In the genomic region with DNA sequence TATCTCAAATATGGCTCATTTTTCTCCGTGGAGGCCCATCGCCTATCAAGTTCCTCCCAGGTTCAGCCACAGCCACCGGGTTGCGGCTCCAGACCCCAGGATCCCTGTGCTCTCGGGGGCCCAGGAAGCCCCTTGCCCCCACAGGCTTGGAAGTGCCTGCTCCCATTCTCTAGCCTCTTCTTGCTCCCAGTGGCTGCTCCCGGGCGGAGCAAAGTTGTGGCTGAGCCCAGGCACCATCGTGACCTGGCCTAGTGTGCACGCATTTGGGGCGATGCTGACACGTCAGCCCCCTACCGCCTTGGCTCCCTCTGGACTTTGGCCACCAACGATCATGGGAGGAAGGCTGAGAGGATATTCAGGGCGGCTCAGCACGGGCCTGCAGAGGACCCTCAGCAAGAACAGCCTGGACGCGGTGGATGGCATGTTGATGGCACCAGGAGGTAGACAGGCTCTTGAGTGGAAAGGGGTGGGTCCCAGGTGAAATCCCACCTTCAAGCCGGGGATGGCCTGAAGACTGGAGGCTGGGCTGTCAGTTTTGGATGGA, we compare ENCODE assay signal across 23 cellular contexts.
"Had no signal": no experiment of that assay in that cellular context is flagged by ENCODE, and none has a peak within 500 bp of the region (broad histone marks: within the 10 kb centered on the region; RNA-seq: fewer than 3 reads in every experiment).

No MANE protein-coding gene starts in this region.

- H3K4me1 Mint-ChIP-seq: endodermal cell; naive thymus-derived CD8-positive, alpha-beta T cell had no signal

- H3K36me3 Mint-ChIP-seq: naive thymus-derived CD8-positive, alpha-beta T cell had no signal

- H3K36me3 ChIP-seq: gastrocnemius medialis, neutrophil, pancreas, right lobe of liver, stomach, thyroid gland had no signal

- H3K27me3 ChIP-seq: dorsolateral prefrontal cortex, gastrocnemius medialis, neutrophil, pancreas, right lobe of liver, stomach, thyroid gland had no signal

- H3K4me3 ChIP-seq: dorsolateral prefrontal cortex, gastrocnemius medialis, pancreas, right lobe of liver, smooth muscle cell, stomach, thyroid gland had no signal

- H3K27ac Mint-ChIP-seq: endodermal cell; naive thymus-derived CD8-positive, alpha-beta T cell; progenitor cell of endocrine pancreas had no signal

- H3K4me2 ChIP-seq: smooth muscle cell had no signal

- H3K4me3 Mint-ChIP-seq: endodermal cell; naive thymus-derived CD8-positive, alpha-beta T cell had no signal

- H3K9me3 Mint-ChIP-seq: endodermal cell had no signal

- H3K9me3 ChIP-seq: gastrocnemius medialis, pancreas, right lobe of liver, thyroid gland had no signal

- DNase-seq: cerebellar nuclear complex; dorsolateral prefrontal cortex; effector CD4-positive, alpha-beta T cell; endodermal cell; gastrocnemius medialis; head of caudate nucleus; naive thymus-derived CD8-positive, alpha-beta T cell; right lobe of liver; stimulated activated CD4-positive, alpha-beta T cell treated with anti-CD3 and anti-CD28 coated beads, Interleukin-12 subunit alpha, Interleukin-12 subunit beta, amount 100 ng/mL, for 4 hours; stimulated activated CD4-positive, alpha-beta T cell treated with anti-CD3 and anti-CD28 coated beads, Interleukin-1b, Interleukin-23, amount 100 ng/mL, for 48 hours; stimulated activated CD4-positive, alpha-beta T cell treated with anti-CD3 and anti-CD28 coated beads, Interleukin-4, amount 100 ng/mL, for 1 hour; stimulated activated CD8-positive, alpha-beta memory T cell treated with anti-CD3 and anti-CD28 coated beads, Interleukin-4, amount 100 ng/mL, for 48 hours; stimulated activated naive CD4-positive, alpha-beta T cell treated with Interleukin-2 at 50 U/mL for 16 hours; stomach; thyroid gland; trophoblast cell had no signal

- ATAC-seq: esophagus mucosa; gastrocnemius medialis; left lobe of liver; naive thymus-derived CD8-positive, alpha-beta T cell; pancreas had no signal

- H3K4me1 ChIP-seq: gastrocnemius medialis, pancreas, right lobe of liver, stomach, thyroid gland had no signal

- H3K27ac ChIP-seq: dorsolateral prefrontal cortex, epithelial cell of prostate, gastrocnemius medialis, neutrophil, pancreas, right lobe of liver, stomach, thyroid gland had no signal

- H3K27me3 Mint-ChIP-seq: progenitor cell of endocrine pancreas had no signal
